In genomic region chr2:160039166-160039903, GRCh38 we compare ENCODE assay signal across 13 cellular contexts. TPM values are rescaled to one million over a fixed set of nuclear protein-coding genes. Genes with fewer than 3 reads are reported as not detected.
DNase-seq lines count a peak whose midpoint lies in the region; FAIRE-seq and TF ChIP-seq lines count a peak whose summit lies in the region.
"Had no signal": no experiment of that assay in that cellular context is flagged by ENCODE, and none has a peak within 500 bp of the region (broad histone marks: within the 10 kb centered on the region; RNA-seq: fewer than 3 reads in every experiment).

No MANE protein-coding gene starts in this region.

- H3K36me3 ChIP-seq in endothelial cell of umbilical vein (ENCODE audit: control insufficient read depth in 2 of 2, extremely low read depth in 1 of 2, insufficient read depth in 2 of 2, low read length in 2 of 2) (peaks cover 2 to 4% of the 10 kb centered on the region in 2 experiments), ovary (no peaks in the 10 kb centered on the region)

- H3K27me3 ChIP-seq in endothelial cell of umbilical vein (ENCODE audit: control insufficient read depth in 2 of 2, insufficient read depth in 2 of 2, low read length in 2 of 2) = no peaks in the 10 kb centered on the region
- no peaks in the 10 kb centered on the region for H3K27me3 ChIP-seq in ovary

- H4K20me1 ChIP-seq in endothelial cell of umbilical vein (replicated peaks; ENCODE audit: control insufficient read depth, extremely low read depth, insufficient read depth, low read length) = no peaks in the 10 kb centered on the region

- no peak for TF ChIP-seq CTCF in endothelial cell of umbilical vein (IDR thresholded peaks at IDR 0.05; ENCODE audit: extremely low read depth in 1 of 2, insufficient read depth in 1 of 2, low read depth in 1 of 2, low read length in 2 of 2)
- TF ChIP-seq CTCF in ovary (IDR thresholded peaks at IDR 0.05) = no peak
- TF ChIP-seq CTCF in GM13976 (IDR thresholded peaks at IDR 0.05; ENCODE audit: borderline replicate concordance, control extremely low read depth, extremely low read depth, insufficient read depth, missing control alignments) = no peak

- H3K4me3 ChIP-seq in endothelial cell of umbilical vein (replicated peaks in 1 of 3; ENCODE audit: insufficient read depth in 1 of 3, low read depth in 1 of 3, low read length in 3 of 3) (no peak overlapping the region), ovary (no peak overlapping the region)
- H3K4me3 ChIP-seq: smooth muscle cell had no signal

- POLR2A ChIA-PET in endothelial cell of umbilical vein (lab: Charles Lee) = no interaction called here

- TF ChIP-seq EP300 in ovary (IDR thresholded peaks at IDR 0.05) = no peak

- no peaks in the 10 kb centered on the region for H3K9me1 ChIP-seq in endothelial cell of umbilical vein (replicated peaks; ENCODE audit: control insufficient read depth, extremely low read depth, insufficient read depth, low read length)

- dilution Hi-C loops in endothelial cell of umbilical vein (cut with MboI; ENCODE audit: extremely low pct_ligation_motif_present, low sequenced_read_pairs) = no loop called here

- H3K4me1 ChIP-seq in endothelial cell of umbilical vein (ENCODE audit: control insufficient read depth, extremely low read depth, insufficient read depth, low read length) = peaks cover 53% of the 10 kb centered on the region
- H3K4me1 ChIP-seq in ovary (ENCODE audit: insufficient read depth) = peaks cover 3% of the 10 kb centered on the region

- H3K27ac ChIP-seq in endothelial cell of umbilical vein (ENCODE audit: insufficient read depth, low read depth, low read length) (peak overlapping the region; percentile 39), ovary (no peak overlapping the region)

- CTCF ChIA-PET in endothelial cell of umbilical vein (lab: Charles Lee) = interaction anchor here (0.8 to 2.9 kb wide), 6 partner anchors 11 to 71 kb away, joined by 4 to 12 read pairs (median 4); no protein-coding TSS in a partner anchor

- H3K79me2 ChIP-seq in endothelial cell of umbilical vein (ENCODE audit: control insufficient read depth, insufficient read depth, low read length) = no peaks in the 10 kb centered on the region

- intact Hi-C loops in endothelial cell of umbilical vein (cut with micrococcal nuclease) (loop anchor here (1.0 kb wide), 2 partner anchors 13 to 23 kb away; partner anchors contain the start of gene PLA2R1), ovary (cut with DNase I) (no loop called here)

- peak; percentile 98 for FAIRE-seq in endothelial cell of umbilical vein (lab: Jason Lieb, UNC)

- TF ChIP-seq POLR2A in endothelial cell of umbilical vein (IDR thresholded peaks at IDR 0.05; ENCODE audit: low read depth, low read length) = peak; percentile 80
- TF ChIP-seq POLR2A in ovary (IDR thresholded peaks at IDR 0.05) = no peak

- WGBS in ovary, 3 donors = 45 to 53% (median 50%) methylated on average over 6 of the region's 6 CpGs

- peak; percentile 12 for DNase-seq in HCEC 1CT
- peak; percentile 81 for DNase-seq in NCI-H460 (ENCODE audit: extremely low read depth, low read depth)
- DNase-seq in endothelial cell of umbilical vein (ENCODE audit: low read depth, low spot score) = peak; percentile 100
- peak; percentile 38 to 83 (median 71) for DNase-seq in ovary
- DNase-seq in activated CD4-positive, alpha-beta T cell treated with anti-CD3 and anti-CD28 coated beads, Interleukin-2, amount 50 U/mL, for 48 hours = no peak
- no peak for DNase-seq in cortex of kidney (lab: John Stamatoyannopoulos, UW)
- no peak for DNase-seq in NCI-H1417 treated with DMSO at 0.1 percent for 48 hours (lab: John Stamatoyannopoulos, UW)
- no peak for DNase-seq in GM13976 (ENCODE audit: low spot score)
- DNase-seq: activated CD4-positive, CD25-positive, alpha-beta regulatory T cell treated with anti-CD3 and anti-CD28 coated beads, Interleukin-2, amount 50 U/mL, for 72 hours; activated naive CD4-positive, alpha-beta T cell treated with anti-CD3 and anti-CD28 coated beads, Interleukin-2, amount 10 ng/mL, durations not matched to agents 7 days and 5 days; Calu3 had no signal

- in situ Hi-C loops in GM13976 (cut with MboI; ENCODE audit: low sequenced_read_pairs, unreplicated experiment) = no loop called here

- H3K4me2 ChIP-seq in endothelial cell of umbilical vein (ENCODE audit: insufficient read depth, low read length) = peak overlapping the region; percentile 38
- H3K4me2 ChIP-seq: smooth muscle cell had no signal

- no peak overlapping the region for H2AFZ ChIP-seq in endothelial cell of umbilical vein (ENCODE audit: low read depth, low read length)

- H3K9me3 ChIP-seq in endothelial cell of umbilical vein (replicated peaks; ENCODE audit: control insufficient read depth, insufficient read depth, low read length) (no peaks in the 10 kb centered on the region), ovary (no peaks in the 10 kb centered on the region)

- no TSS peak for BruUV-seq in endothelial cell of umbilical vein (replicated peaks; lab: Mats Ljungman, UMichigan)

- no peak overlapping the region for H3K9ac ChIP-seq in endothelial cell of umbilical vein (replicated peaks; ENCODE audit: extremely low read depth, insufficient read depth, low read length)

TF ChIP-seq in endothelial cell of umbilical vein, 7 proteins besides CTCF, POLR2A, EP300 and RAD21:
- TF ChIP-seq JUN (IDR thresholded peaks at IDR 0.05; ENCODE audit: borderline replicate concordance, insufficient read depth, insufficient read length, low read depth) (peak; percentile 69), FOS (IDR thresholded peaks at IDR 0.05; ENCODE audit: borderline replicate concordance, insufficient read depth, low read length) (peak; percentile 90), POLR2AphosphoS5 (IDR thresholded peaks at IDR 0.05; ENCODE audit: insufficient read depth, low read depth, low read length) (peak; percentile 99), GATA2 (IDR thresholded peaks at IDR 0.05; ENCODE audit: insufficient read depth, insufficient read length, low read depth, low read length) (peak; percentile 94), MAX (IDR thresholded peaks at IDR 0.05; ENCODE audit: insufficient read depth, insufficient read length) (no peak)

RNA-seq across cellular contexts. Expression of gene PLA2R1, which starts 23.1 kb away (rescaled TPM):
- 20.2 and 22.8 TPM in 2 replicates for total RNA-seq in NCI-H460 (2014; rRNA removed; shearing (Covaris generic))
- polyA plus RNA-seq in NCI-H460 (2014; cell fraction: nucleus; rRNA removed) = 17.4 and 26.6 TPM in 2 replicates
- total RNA-seq in endothelial cell of umbilical vein (14.4 and 15.6 TPM in 2 replicates), ovary (10 to 100 TPM; 15.8 to 33.8 (median 20.5) TPM)
- polyA plus RNA-seq in endothelial cell of umbilical vein (6.2 and 6.9 TPM in 2 replicates), ovary (10 to 100 TPM in 1 of 2 donors, 1 to 10 TPM in 1; 9.9 to 16.6 TPM)
- polyA plus RNA-seq in endothelial cell of umbilical vein (2011; cell fraction: cytosol; rRNA removed) = 7.8 and 9.0 TPM in 2 replicates
- polyA plus RNA-seq in endothelial cell of umbilical vein (2011; cell fraction: nucleus; rRNA removed) = 33.0 and 36.9 TPM in 2 replicates
- polyA plus RNA-seq in endothelial cell of umbilical vein (2012) = 34.5 and 47.9 TPM in 2 replicates
- 20.0 and 23.5 TPM in 2 replicates for polyA minus RNA-seq in endothelial cell of umbilical vein
- polyA minus RNA-seq in endothelial cell of umbilical vein (2011; cell fraction: cytosol; rRNA and poly(A)+ RNA removed) = 0.10 TPM
- polyA minus RNA-seq in endothelial cell of umbilical vein (2011; cell fraction: nucleus; rRNA and poly(A)+ RNA removed) = 37.4 and 46.0 TPM in 2 replicates
- total RNA-seq: OCI-LY7 had no signal

Comparison
In these comparisons a context has a peak if more than half of its experiments do, and no peak if none do; other contexts are left out.
1. DNase-seq: peak in HCEC 1CT (single experiment), NCI-H460 (single experiment), endothelial cell of umbilical vein (single experiment) and ovary (5 of 5); none in activated CD4-positive, alpha-beta T cell treated with anti-CD3 and anti-CD28 coated beads, Interleukin-2, amount 50 U/mL, for 48 hours (0 of 2), cortex of kidney (single experiment), NCI-H1417 treated with DMSO at 0.1 percent for 48 hours (single experiment) and GM13976 (single experiment).